Comparison of ENCODE assay signal across 15 cellular contexts in the genomic region with DNA sequence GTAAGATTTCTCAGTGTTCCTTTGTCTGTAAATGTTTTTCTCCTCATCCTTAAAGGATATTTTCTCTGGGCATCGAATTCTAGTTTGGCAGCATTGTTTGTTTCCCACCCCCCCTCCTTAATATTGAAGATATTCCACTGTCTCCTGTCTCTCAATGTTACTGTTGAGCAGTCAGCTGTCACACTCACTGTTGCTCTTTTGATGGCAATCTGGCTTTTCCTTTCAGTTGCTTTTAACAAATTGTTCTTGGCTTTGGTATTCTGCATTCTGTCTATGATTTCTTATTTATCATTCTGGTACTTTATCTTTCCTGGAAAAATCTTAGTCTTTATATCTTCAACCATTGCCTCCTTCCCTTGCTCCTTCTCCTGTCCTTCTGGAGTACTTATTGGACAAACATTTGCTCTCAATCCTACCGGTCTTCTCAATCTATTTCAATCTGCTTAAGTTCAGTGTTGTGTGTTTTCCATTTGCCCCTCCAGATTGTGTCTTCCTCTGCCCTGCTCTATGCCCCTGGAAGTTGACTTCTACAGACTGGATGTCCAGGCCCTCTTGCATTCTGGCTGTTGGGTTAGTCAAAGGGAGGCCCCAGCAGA. TPM values are rescaled to one million over a fixed set of nuclear protein-coding genes. Genes with fewer than 3 reads are reported as not detected.
DNase-seq lines count a peak whose midpoint lies in the region; ATAC-seq lines count a peak whose summit lies in the region.
"Had no signal": no experiment of that assay in that cellular context is flagged by ENCODE, and none has a peak within 500 bp of the region (broad histone marks: within the 10 kb centered on the region; RNA-seq: fewer than 3 reads in every experiment).

No MANE protein-coding gene starts in this region.

- intact Hi-C loops in activated naive CD4-positive, alpha-beta T cell treated with anti-CD3 and anti-CD28 coated beads for 36 hours (cut with micrococcal nuclease), result no loop called here
- intact Hi-C loops in sciatic nerve (cut with DNase I), result no loop called here
- intact Hi-C loops in Right ventricle myocardium superior (cut with DNase I), result no loop called here

- no peaks in the 10 kb centered on the region for H3K27me3 Mint-ChIP-seq in activated naive CD4-positive, alpha-beta T cell treated with anti-CD3 and anti-CD28 coated beads, Interleukin-2, amount 50 U/mL, for 24 hours
- no peaks in the 10 kb centered on the region for H3K27me3 Mint-ChIP-seq in activated naive CD4-positive, alpha-beta T cell treated with anti-CD3 and anti-CD28 coated beads for 36 hours (ENCODE audit: low read depth)
- H3K27me3 Mint-ChIP-seq: CD8-positive, alpha-beta memory T cell; IgD-negative memory B cell had no signal

- no peak for DNase-seq in activated naive CD4-positive, alpha-beta T cell treated with anti-CD3 and anti-CD28 coated beads for 36 hours
- DNase-seq in Kasumi-1 (lab: John Stamatoyannopoulos, UW) (peak; percentile 34 to 43), amniotic epithelial cell (ENCODE audit: low read depth) (peak; percentile 27), sciatic nerve (ENCODE audit: low spot score) (peak; percentile 3), pons (ENCODE audit: low spot score) (no peak), Right ventricle myocardium superior (no peak)
- no peak for DNase-seq in activated CD4-positive, CD25-positive, alpha-beta regulatory T cell treated with anti-CD3 and anti-CD28 coated beads, Interleukin-2, amount 50 U/mL, for 72 hours
- DNase-seq: CD8-positive, alpha-beta memory T cell; EL; H7; NCI-H187; SJCRH30 had no signal

- CTCF ChIA-PET in activated naive CD4-positive, alpha-beta T cell treated with anti-CD3 and anti-CD28 coated beads for 36 hours (lab: Charles Lee), result no interaction called here

- ATAC-seq in sciatic nerve (no peak), Right ventricle myocardium superior (ENCODE audit: poor library complexity) (no peak)

- peaks cover 15% of the 10 kb centered on the region for H3K9me3 Mint-ChIP-seq in activated naive CD4-positive, alpha-beta T cell treated with anti-CD3 and anti-CD28 coated beads, Interleukin-2, amount 50 U/mL, for 24 hours
- peaks cover 26% of the 10 kb centered on the region for H3K9me3 Mint-ChIP-seq in activated naive CD4-positive, alpha-beta T cell treated with anti-CD3 and anti-CD28 coated beads for 36 hours

- H3K36me3 Mint-ChIP-seq in activated naive CD4-positive, alpha-beta T cell treated with anti-CD3 and anti-CD28 coated beads, Interleukin-2, amount 50 U/mL, for 24 hours, result peaks cover 13% of the 10 kb centered on the region
- H3K36me3 Mint-ChIP-seq in activated naive CD4-positive, alpha-beta T cell treated with anti-CD3 and anti-CD28 coated beads for 36 hours (ENCODE audit: low read depth), result peaks cover 24% of the 10 kb centered on the region

- H3K27ac Mint-ChIP-seq in activated naive CD4-positive, alpha-beta T cell treated with anti-CD3 and anti-CD28 coated beads, Interleukin-2, amount 50 U/mL, for 24 hours, result peak overlapping the region; percentile 19
- H3K27ac Mint-ChIP-seq in activated naive CD4-positive, alpha-beta T cell treated with anti-CD3 and anti-CD28 coated beads for 36 hours, result no peak overlapping the region

- no peaks in the 10 kb centered on the region for H3K4me1 Mint-ChIP-seq in activated naive CD4-positive, alpha-beta T cell treated with anti-CD3 and anti-CD28 coated beads, Interleukin-2, amount 50 U/mL, for 24 hours
- H3K4me1 Mint-ChIP-seq in activated naive CD4-positive, alpha-beta T cell treated with anti-CD3 and anti-CD28 coated beads for 36 hours (ENCODE audit: low read depth), result no peaks in the 10 kb centered on the region
- H3K4me1 Mint-ChIP-seq: CD8-positive, alpha-beta memory T cell; IgD-negative memory B cell had no signal

- H3K4me3 Mint-ChIP-seq in activated naive CD4-positive, alpha-beta T cell treated with anti-CD3 and anti-CD28 coated beads, Interleukin-2, amount 50 U/mL, for 24 hours, result no peak overlapping the region
- no peak overlapping the region for H3K4me3 Mint-ChIP-seq in activated naive CD4-positive, alpha-beta T cell treated with anti-CD3 and anti-CD28 coated beads for 36 hours
- H3K4me3 Mint-ChIP-seq: CD8-positive, alpha-beta memory T cell had no signal

RNA-seq across cellular contexts. Expression of gene GTPBP4, which starts 9.3 kb away (rescaled TPM):
- total RNA-seq in activated naive CD4-positive, alpha-beta T cell treated with anti-CD3 and anti-CD28 coated beads for 36 hours, result 10 to 100 TPM; 98.3 to 98.9 TPM
- total RNA-seq in sciatic nerve (31.4 TPM), Right ventricle myocardium superior (24.7 TPM)

RNA-seq across cellular contexts. Expression of gene IDI2, which starts 46.7 kb away (rescaled TPM):
- total RNA-seq in activated naive CD4-positive, alpha-beta T cell treated with anti-CD3 and anti-CD28 coated beads for 36 hours, result not detected
- total RNA-seq in sciatic nerve (not detected), Right ventricle myocardium superior (0.16 TPM)
- total RNA-seq: CD8-positive, alpha-beta memory T cell; H7; HT-29; SJCRH30 had no signal

RNA-seq across cellular contexts. Expression of gene LARP4B, which starts 47.4 kb away (rescaled TPM):
- 10 to 100 TPM; 66.7 to 69.3 TPM for total RNA-seq in activated naive CD4-positive, alpha-beta T cell treated with anti-CD3 and anti-CD28 coated beads for 36 hours
- total RNA-seq in sciatic nerve (85.4 TPM), Right ventricle myocardium superior (59.9 TPM)

Comparison
In these comparisons a context has a peak if more than half of its experiments do, and no peak if none do; other contexts are left out.
1. DNase-seq: peak in Kasumi-1 (2 of 2), amniotic epithelial cell (single experiment) and sciatic nerve (single experiment); none in activated naive CD4-positive, alpha-beta T cell treated with anti-CD3 and anti-CD28 coated beads for 36 hours (single experiment), activated CD4-positive, CD25-positive, alpha-beta regulatory T cell treated with anti-CD3 and anti-CD28 coated beads, Interleukin-2, amount 50 U/mL, for 72 hours (single experiment), pons (single experiment) and Right ventricle myocardium superior (single experiment).